In the genomic region with DNA sequence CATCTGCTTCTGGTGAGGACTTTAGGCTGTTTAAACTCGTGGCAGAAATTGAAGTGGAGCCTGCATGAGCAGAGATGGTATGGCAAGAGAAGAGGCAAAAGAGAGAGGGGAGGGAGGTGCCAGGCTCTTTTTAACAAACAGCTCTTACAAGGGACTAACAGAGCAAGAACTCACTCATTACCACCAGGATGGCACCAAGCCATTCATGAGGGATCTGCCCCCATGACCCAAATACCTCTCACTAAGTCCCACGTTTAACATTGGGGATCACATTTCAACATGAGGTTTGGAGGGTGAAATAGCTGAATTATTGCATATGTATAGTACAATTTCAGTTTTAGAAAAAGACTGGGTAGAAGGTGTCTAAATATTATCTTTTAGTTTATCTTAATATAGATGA, we compare ENCODE assay signal across 31 cellular contexts.
A peak's percentile ranks its signal among the peaks of the same experiment; 100 is the strongest.
DNase-seq lines count a peak whose midpoint lies in the region; TF ChIP-seq lines count a peak whose summit lies in the region.
"Had no signal": no experiment of that assay in that cellular context is flagged by ENCODE, and none has a peak within 500 bp of the region (broad histone marks: within the 10 kb centered on the region; RNA-seq: fewer than 3 reads in every experiment).

No MANE protein-coding gene starts in this region.

- no peaks in the 10 kb centered on the region for H3K9me3 ChIP-seq in vagina
- no peaks in the 10 kb centered on the region for H3K9me3 ChIP-seq in mesenchymal stem cell (ENCODE audit: control insufficient read depth, low read length)
- H3K9me3 ChIP-seq: ascending aorta, heart right ventricle, neutrophil, SJSA1, tibial artery had no signal

- TF ChIP-seq CTCF in choroid plexus epithelial cell (conservative IDR thresholded peaks at IDR 0.05; ENCODE audit: low read depth, low read length) = no peak
- TF ChIP-seq CTCF in vagina (IDR thresholded peaks at IDR 0.05) = no peak

- no peak overlapping the region for H2BK15ac ChIP-seq in mesenchymal stem cell (ENCODE audit: low read depth, poor library complexity, severe bottlenecking)

- no peaks in the 10 kb centered on the region for H3K36me3 ChIP-seq in vagina
- H3K36me3 ChIP-seq in mesenchymal stem cell (ENCODE audit: control insufficient read depth in 1 of 2, insufficient read depth in 2 of 2, low read depth in 1 of 2, low read length in 2 of 2) = no peaks in the 10 kb centered on the region
- H3K36me3 ChIP-seq: ascending aorta, heart right ventricle, neutrophil, SJSA1, tibial artery had no signal

- H4K91ac ChIP-seq in mesenchymal stem cell (ENCODE audit: low read length) = no peak overlapping the region

- no peak overlapping the region for H2AK5ac ChIP-seq in mesenchymal stem cell (ENCODE audit: low read length, severe bottlenecking)

- no peak overlapping the region for H2BK120ac ChIP-seq in mesenchymal stem cell (ENCODE audit: low read depth, low read length)

- peak overlapping the region in 1 of 2 experiments; percentile 16 for H3K18ac ChIP-seq in mesenchymal stem cell (ENCODE audit: low read depth in 1 of 2, low read length in 2 of 2)

- peak; percentile 27 for DNase-seq in NCI-H345 (lab: John Stamatoyannopoulos, UW)
- no peak for DNase-seq in NCI-H345 treated with DMSO at 0.1 percent for 48 hours (lab: John Stamatoyannopoulos, UW; ENCODE audit: unreplicated experiment)
- peak; percentile 44 for DNase-seq in NCI-H446 treated with DMSO at 0.1 percent for 48 hours (lab: John Stamatoyannopoulos, UW)
- peak; percentile 19 for DNase-seq in choroid plexus epithelial cell (ENCODE audit: low read depth)
- DNase-seq in renal cortical epithelial cell (ENCODE audit: low read depth) = peak; percentile 29
- no peak for DNase-seq in vagina (ENCODE audit: extremely low spot score in 2 of 2)
- DNase-seq in mesenchymal stem cell = no peak
- DNase-seq in stimulated activated CD4-positive, alpha-beta T cell treated with anti-CD3 and anti-CD28 coated beads, Interleukin-12 subunit alpha, Interleukin-12 subunit beta, amount 100 ng/mL, for 4 hours = no peak
- DNase-seq: activated B cell treated with CpG ODN at 0.5 μM for 24 hours; activated CD4-positive, alpha-beta T cell treated with anti-CD3 and anti-CD28 coated beads, Interleukin-2, amount 10 ng/mL, durations not matched to agents 7 days and 5 days; activated effector memory CD4-positive, alpha-beta T cell treated with anti-CD3 and anti-CD28 coated beads, Interleukin-2, amount 50 U/mL, for 16 hours; activated naive CD8-positive, alpha-beta T cell treated with anti-CD3 and anti-CD28 coated beads for 36 hours; activated T-cell treated with anti-CD3 and anti-CD28 coated beads, Interleukin-2, amount 50 U/mL, for 1 hour; CD4-positive, alpha-beta T cell; cortex of kidney; effector memory CD8-positive, alpha-beta T cell; foreskin melanocyte; H7; heart right ventricle; KG1; kidney; left ventricle myocardium superior; naive thymus-derived CD4-positive, alpha-beta T cell; NCI-H1436 treated with DMSO at 0.1 percent for 48 hours; NCI-H82; stimulated activated CD4-positive, alpha-beta T cell treated with anti-CD3 and anti-CD28 coated beads, Interleukin-4, amount 100 ng/mL, for 1 hour; T-cell; tibial artery had no signal

- H4K8ac ChIP-seq in mesenchymal stem cell (ENCODE audit: low read length) = no peak overlapping the region

- no peaks in the 10 kb centered on the region for H3K27me3 ChIP-seq in vagina
- no peaks in the 10 kb centered on the region for H3K27me3 ChIP-seq in mesenchymal stem cell (ENCODE audit: control insufficient read depth in 1 of 2, insufficient read depth in 1 of 2, low read length in 2 of 2)
- H3K27me3 ChIP-seq: ascending aorta, heart right ventricle, neutrophil, SJSA1, tibial artery had no signal

- H3K4ac ChIP-seq in mesenchymal stem cell (ENCODE audit: low read depth in 1 of 2, low read length in 2 of 2) = no peak overlapping the region

- no peak overlapping the region for H3K9ac ChIP-seq in mesenchymal stem cell (ENCODE audit: low read length)

- H3K4me1 ChIP-seq in vagina (peaks cover 11% of the 10 kb centered on the region), mesenchymal stem cell (ENCODE audit: control insufficient read depth, insufficient read depth, low read depth, low read length) (peaks cover 4% of the 10 kb centered on the region)

- WGBS in mesenchymal stem cell = 100% methylated on average over 1 of the region's 2 CpGs

- no peak overlapping the region for H2AFZ ChIP-seq in mesenchymal stem cell (ENCODE audit: low read depth, low read length)

- intact Hi-C loops in vagina (cut with DNase I) = no loop called here

- H2BK5ac ChIP-seq in mesenchymal stem cell (ENCODE audit: low read depth, low read length, poor library complexity, severe bottlenecking) = no peak overlapping the region

- H3K79me1 ChIP-seq in mesenchymal stem cell (replicated peaks; ENCODE audit: low read length, poor library complexity, severe bottlenecking) = peaks cover 8% of the 10 kb centered on the region

- H3K4me3 ChIP-seq in choroid plexus epithelial cell (ENCODE audit: low read depth, low read length) = no peak overlapping the region
- no peak overlapping the region for H3K4me3 ChIP-seq in vagina
- H3K4me3 ChIP-seq in mesenchymal stem cell (ENCODE audit: insufficient read depth in 1 of 2, low read depth in 1 of 2, low read length in 2 of 2) = no peak overlapping the region
- H3K4me3 ChIP-seq: ascending aorta, heart right ventricle, SJSA1, tibial artery had no signal

- H2BK12ac ChIP-seq in mesenchymal stem cell (ENCODE audit: low read length in 2 of 2) = no peak overlapping the region

- H3K23ac ChIP-seq in mesenchymal stem cell (ENCODE audit: low read length in 2 of 2) = no peak overlapping the region

- H3K4me2 ChIP-seq in mesenchymal stem cell (ENCODE audit: low read length, poor library complexity, severe bottlenecking) = no peak overlapping the region

- no peak overlapping the region for H3K14ac ChIP-seq in mesenchymal stem cell (ENCODE audit: low read length in 2 of 2)

- H3K27ac ChIP-seq in vagina (no peak overlapping the region), mesenchymal stem cell (ENCODE audit: low read length, poor library complexity, severe bottlenecking) (no peak overlapping the region)
- H3K27ac ChIP-seq: ascending aorta, heart right ventricle, neutrophil, SJSA1, tibial artery had no signal

- no peak for TF ChIP-seq POLR2A in vagina (IDR thresholded peaks at IDR 0.05)

Comparison
In these comparisons a context has a peak if more than half of its experiments do, and no peak if none do; other contexts are left out.
1. DNase-seq: peak in NCI-H345 (single experiment), NCI-H446 treated with DMSO at 0.1 percent for 48 hours (single experiment), choroid plexus epithelial cell (single experiment) and renal cortical epithelial cell (single experiment); none in NCI-H345 treated with DMSO at 0.1 percent for 48 hours (single experiment), vagina (0 of 2), mesenchymal stem cell (single experiment) and stimulated activated CD4-positive, alpha-beta T cell treated with anti-CD3 and anti-CD28 coated beads, Interleukin-12 subunit alpha, Interleukin-12 subunit beta, amount 100 ng/mL, for 4 hours (single experiment).